27 cellular contexts compared by ENCODE assay signal in the genomic region with DNA sequence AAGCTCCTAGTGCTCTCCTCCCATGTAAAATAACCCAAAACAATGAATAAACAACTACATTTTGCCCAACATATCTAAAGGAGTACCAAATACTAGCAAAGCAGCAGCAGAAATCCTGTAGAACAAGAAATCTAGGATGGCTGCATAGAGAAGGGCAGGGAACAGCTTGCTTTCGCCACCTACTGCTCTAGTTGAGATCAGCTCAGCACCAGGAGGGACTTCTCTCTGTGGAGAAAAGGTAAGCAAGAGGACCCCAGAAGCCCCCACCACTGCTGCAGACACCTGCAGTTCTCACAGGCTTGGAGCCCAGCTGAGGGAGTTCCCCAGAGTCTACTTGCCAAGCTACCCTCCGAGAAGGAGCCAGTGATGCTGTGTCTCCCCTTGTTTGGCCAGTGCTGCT.
DNase-seq lines count a peak whose midpoint lies in the region; TF ChIP-seq lines count a peak whose summit lies in the region.
"Had no signal": no experiment of that assay in that cellular context is flagged by ENCODE, and none has a peak within 500 bp of the region (broad histone marks: within the 10 kb centered on the region; RNA-seq: fewer than 3 reads in every experiment).

No MANE protein-coding gene starts in this region.

- 86 to 94% methylated on average over 2 of the region's 2 CpGs for WGBS in endodermal cell (ENCODE audit: insufficient coverage in 1 of 2, insufficient read length in 1 of 2), 2 experiments

- TF ChIP-seq CTCF in OCI-LY3 (IDR thresholded peaks at IDR 0.05; ENCODE audit: low read depth, low read length) (peak; percentile 16; the same call in 1 of the 2 replicates), endodermal cell (conservative IDR thresholded peaks at IDR 0.05) (peak; percentile 62)

- peaks cover 9% of the 10 kb centered on the region for H3K9me3 Mint-ChIP-seq in endodermal cell

- H2AFZ ChIP-seq in OCI-LY3 (ENCODE audit: low read depth, low read length) = no peak overlapping the region
- H2AFZ ChIP-seq: PC-9 had no signal

- H3K4me3 ChIP-seq in OCI-LY3 (ENCODE audit: low read length) (no peak overlapping the region), endodermal cell (ENCODE audit: low read length) (no peak overlapping the region)
- H3K4me3 ChIP-seq: BLaER1 treated with 17β-estradiol and CSF1 and Interleukin-3, amounts not matched to agents 10 nM and 100 nM; esophagus squamous epithelium; mucosa of descending colon; PC-9; sigmoid colon; SJSA1 had no signal

- no peaks in the 10 kb centered on the region for H3K4me1 ChIP-seq in OCI-LY3 (ENCODE audit: low read length)
- H3K4me1 ChIP-seq in endodermal cell (ENCODE audit: control insufficient read depth, insufficient read depth, low read length) = no peaks in the 10 kb centered on the region
- H3K4me1 ChIP-seq: BLaER1 treated with 17β-estradiol and CSF1 and Interleukin-3, amounts not matched to agents 10 nM and 100 nM; esophagus squamous epithelium; sigmoid colon; SJSA1 had no signal

- H3K36me3 Mint-ChIP-seq in endodermal cell (ENCODE audit: low read depth) = no peaks in the 10 kb centered on the region

- DNase-seq in GM03348 (ENCODE audit: low spot score) = peak; percentile 9
- DNase-seq in endodermal cell = peak; percentile 60
- peak; percentile 45 for DNase-seq in kidney tubule cell (ENCODE audit: low spot score)
- no peak for DNase-seq in A172 (ENCODE audit: low spot score)
- no peak for DNase-seq in ecto neural progenitor cell (ENCODE audit: low spot score)
- no peak for DNase-seq in activated gamma-delta T cell (lab: John Stamatoyannopoulos, UW)
- no peak for DNase-seq in NCI-H2107 treated with DMSO at 0.1 percent for 48 hours (lab: John Stamatoyannopoulos, UW; ENCODE audit: unreplicated experiment)
- DNase-seq: activated CD4-positive, alpha-beta T cell treated with anti-CD3 and anti-CD28 coated beads, Interleukin-2, amount 10 ng/mL, durations not matched to agents 24 days and 14 days; activated T-cell treated with anti-CD3 and anti-CD28 coated beads, Interleukin-2, amount 50 U/mL, for 72 hours; aorta; effector CD8-positive, alpha-beta T cell; esophagus squamous epithelium; HCEC 1CT; KBM-7; left ventricle myocardium superior; mucosa of descending colon; MV-4-11; NCI-H226; NCI-H774; nephron progenitor cell; PC-9; sigmoid colon; T-helper 17 cell had no signal

- H3K9me3 ChIP-seq in OCI-LY3 (ENCODE audit: insufficient read depth, low read length) (peaks cover 6% of the 10 kb centered on the region; the same call in 1 of the 2 replicates), endodermal cell (ENCODE audit: control insufficient read depth, low read length) (peaks cover 10% of the 10 kb centered on the region)
- H3K9me3 ChIP-seq: esophagus squamous epithelium, mucosa of descending colon, SJSA1 had no signal

- no peak overlapping the region for H3K4me2 ChIP-seq in OCI-LY3 (ENCODE audit: low read length)
- H3K4me2 ChIP-seq: BLaER1 treated with 17β-estradiol and CSF1 and Interleukin-3, amounts not matched to agents 10 nM and 100 nM; PC-9 had no signal

- peaks cover 9% of the 10 kb centered on the region for H3K4me1 Mint-ChIP-seq in endodermal cell
- H3K4me1 Mint-ChIP-seq: activated CD4-positive, alpha-beta T cell treated with anti-CD3 and anti-CD28 coated beads, Interleukin-2, amount 10 ng/mL, durations not matched to agents 24 days and 14 days; T-helper 17 cell had no signal

- no peaks in the 10 kb centered on the region for H3K36me3 ChIP-seq in OCI-LY3 (replicated peaks; ENCODE audit: low read depth, low read length)
- H3K36me3 ChIP-seq in endodermal cell (ENCODE audit: control insufficient read depth, insufficient read depth, low read length) = no peaks in the 10 kb centered on the region
- H3K36me3 ChIP-seq: BLaER1 treated with 17β-estradiol and CSF1 and Interleukin-3, amounts not matched to agents 10 nM and 100 nM; esophagus squamous epithelium; sigmoid colon; SJSA1 had no signal

- no peak overlapping the region for H3K4me3 Mint-ChIP-seq in endodermal cell
- H3K4me3 Mint-ChIP-seq: activated CD4-positive, alpha-beta T cell treated with anti-CD3 and anti-CD28 coated beads, Interleukin-2, amount 10 ng/mL, durations not matched to agents 24 days and 14 days; activated T-cell treated with anti-CD3 and anti-CD28 coated beads, Interleukin-2, amount 50 U/mL, for 72 hours; nephron progenitor cell; T-helper 17 cell had no signal

- H4K20me1 ChIP-seq in OCI-LY3 (ENCODE audit: insufficient read depth, low read length) = no peaks in the 10 kb centered on the region
- H4K20me1 ChIP-seq: BLaER1 treated with 17β-estradiol and CSF1 and Interleukin-3, amounts not matched to agents 10 nM and 100 nM had no signal

- peaks cover 13% of the 10 kb centered on the region for H3K27me3 Mint-ChIP-seq in endodermal cell (ENCODE audit: insufficient read depth)
- H3K27me3 Mint-ChIP-seq: activated CD4-positive, alpha-beta T cell treated with anti-CD3 and anti-CD28 coated beads, Interleukin-2, amount 10 ng/mL, durations not matched to agents 24 days and 14 days; T-helper 17 cell had no signal

- H3K9ac ChIP-seq in OCI-LY3 (ENCODE audit: low read length) (no peak overlapping the region), endodermal cell (ENCODE audit: extremely low read depth, low read length, poor library complexity, severe bottlenecking) (no peak overlapping the region)
- H3K9ac ChIP-seq: BLaER1 treated with 17β-estradiol and CSF1 and Interleukin-3, amounts not matched to agents 10 nM and 100 nM had no signal

- H3K27ac Mint-ChIP-seq in endodermal cell = no peak overlapping the region
- H3K27ac Mint-ChIP-seq: activated CD4-positive, alpha-beta T cell treated with anti-CD3 and anti-CD28 coated beads, Interleukin-2, amount 10 ng/mL, durations not matched to agents 24 days and 14 days; activated naive CD4-positive, alpha-beta T cell treated with anti-CD3 and anti-CD28 coated beads, Interleukin-2, amount 50 U/mL, for 72 hours; activated T-cell treated with anti-CD3 and anti-CD28 coated beads, Interleukin-2, amount 50 U/mL, for 72 hours; nephron progenitor cell; T-helper 17 cell had no signal

- H3K27ac ChIP-seq in OCI-LY3 (ENCODE audit: low read length) (no peak overlapping the region), endodermal cell (ENCODE audit: low read depth, low read length) (no peak overlapping the region)
- H3K27ac ChIP-seq: BLaER1 treated with 17β-estradiol and CSF1 and Interleukin-3, amounts not matched to agents 10 nM and 100 nM; esophagus squamous epithelium; PC-9; sigmoid colon; SJSA1 had no signal

- no peaks in the 10 kb centered on the region for H3K79me2 ChIP-seq in OCI-LY3 (ENCODE audit: low read length)

- H3K27me3 ChIP-seq in OCI-LY3 (ENCODE audit: low read depth, low read length) = no peaks in the 10 kb centered on the region
- no peaks in the 10 kb centered on the region for H3K27me3 ChIP-seq in endodermal cell (ENCODE audit: control insufficient read depth, insufficient read depth, low read length, poor library complexity, severe bottlenecking)
- H3K27me3 ChIP-seq: BLaER1 treated with 17β-estradiol and CSF1 and Interleukin-3, amounts not matched to agents 10 nM and 100 nM; esophagus squamous epithelium; sigmoid colon; SJSA1 had no signal

Comparison
In these comparisons a context has a peak if more than half of its experiments do, and no peak if none do; other contexts are left out.
1. DNase-seq: peak in GM03348 (single experiment), endodermal cell (single experiment) and kidney tubule cell (single experiment); none in A172 (single experiment), ecto neural progenitor cell (single experiment), activated gamma-delta T cell (single experiment) and NCI-H2107 treated with DMSO at 0.1 percent for 48 hours (single experiment).